1 cellular context compared by ENCODE assay signal in the genomic region with DNA sequence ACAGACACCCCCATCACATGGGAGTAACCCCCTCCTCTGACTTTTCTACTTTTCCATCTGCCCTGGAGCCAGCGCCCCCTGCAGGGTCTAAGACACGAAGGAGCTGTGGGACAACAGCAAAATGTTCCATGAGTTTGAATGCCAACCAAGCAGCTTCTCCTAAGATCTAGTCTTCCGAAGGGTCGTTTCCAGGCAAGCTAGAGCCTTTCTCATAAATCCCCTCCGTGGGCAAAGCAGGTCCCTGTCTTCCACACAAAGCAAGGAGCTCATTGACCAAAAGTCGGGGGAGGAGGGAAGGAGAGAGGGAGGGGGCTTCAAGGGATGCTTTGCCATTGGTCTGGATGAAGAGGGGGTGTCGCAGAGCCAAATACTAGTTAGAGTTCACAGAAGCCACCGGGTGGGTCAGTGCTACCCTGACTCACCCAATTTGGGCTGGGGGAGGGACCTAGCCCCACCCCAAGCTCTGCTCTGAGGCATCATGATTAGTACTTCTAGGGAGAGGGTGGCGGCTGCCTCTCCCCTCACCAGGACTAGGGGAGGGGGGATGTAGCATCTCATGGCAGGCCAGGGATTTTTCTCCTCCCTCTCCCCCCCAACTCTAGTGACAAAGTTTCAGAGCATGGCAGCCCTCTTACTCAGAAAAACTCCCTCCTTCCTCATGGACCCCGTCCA.
TF ChIP-seq lines count a peak whose summit lies in the region.

No MANE protein-coding gene starts in this region.

TF ChIP-seq in H1, 55 proteins besides CTCF, POLR2A, EP300 and RAD21 (continued from another document):
- TF ChIP-seq PHF8 (conservative IDR thresholded peaks at IDR 0.05; ENCODE audit: low read depth, low read length), result no peak
- TF ChIP-seq TAF1 (IDR thresholded peaks at IDR 0.05; ENCODE audit: low read depth, low read length), result peak; percentile 32; the same call in 1 of the 2 replicates
